ENCODE assay signal across 8 cellular contexts in the genomic region with DNA sequence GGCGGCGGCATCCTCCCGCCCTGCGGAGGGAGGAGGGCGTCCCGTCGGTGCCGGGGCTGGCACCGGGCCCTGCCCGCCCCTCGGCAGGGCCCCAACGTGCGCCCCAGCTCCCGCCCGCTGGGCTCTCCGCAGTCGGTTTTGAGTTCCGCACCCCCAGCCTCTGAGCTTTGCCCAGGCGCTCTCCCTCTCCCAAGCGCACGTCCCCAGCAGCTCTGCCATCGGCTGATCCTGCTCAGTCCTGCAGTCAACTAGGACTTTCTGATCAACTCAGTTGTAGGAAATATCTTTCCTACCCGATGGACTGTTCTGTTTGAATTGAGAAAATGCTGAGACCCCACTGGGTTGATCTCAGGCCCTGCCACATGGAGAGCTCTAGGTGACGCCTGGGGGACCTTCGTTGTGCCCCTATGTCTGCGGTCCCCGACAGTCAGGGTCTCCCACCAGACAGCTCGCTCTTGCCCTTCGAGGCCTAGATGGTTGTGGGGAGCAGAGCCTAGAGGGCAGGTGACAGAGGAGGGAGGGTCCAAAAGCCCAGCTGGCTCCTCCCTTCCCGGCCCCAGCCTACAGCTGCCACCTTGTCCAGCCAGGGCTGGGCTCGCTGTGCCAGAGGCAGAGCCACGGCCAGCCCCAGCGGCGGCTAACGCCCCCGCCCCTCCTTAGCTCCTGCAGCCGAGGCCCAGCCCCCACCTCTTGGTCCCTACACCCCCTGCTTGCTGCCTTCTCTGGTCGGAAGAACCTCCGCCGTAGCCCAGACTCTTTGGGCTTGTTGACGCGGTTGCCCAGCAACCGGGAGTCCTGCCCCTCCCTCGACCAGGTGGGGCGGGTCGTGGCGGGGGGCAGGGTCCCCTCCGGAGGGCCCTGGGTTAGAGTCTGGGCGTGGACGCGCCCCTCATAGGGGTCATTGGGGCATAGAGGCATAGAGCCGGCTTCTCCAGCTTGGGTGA. TPM values are rescaled to one million over a fixed set of nuclear protein-coding genes. Genes with fewer than 3 reads are reported as not detected.
DNase-seq lines count a peak whose midpoint lies in the region; ATAC-seq and TF ChIP-seq lines count a peak whose summit lies in the region.

A gene with protein sequence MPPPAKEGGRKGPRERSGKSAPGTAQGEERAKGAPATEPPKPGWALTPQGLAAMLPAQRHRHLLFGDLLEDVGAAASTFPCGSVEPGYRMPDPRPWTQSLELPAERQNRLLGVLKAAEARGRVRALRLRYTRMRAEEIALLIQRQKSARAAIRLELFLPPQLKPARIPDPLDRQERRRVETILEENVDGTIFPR (minus strand): TSS at position 190 of the 944 bp plus-strand sequence. CDS start 179 bp downstream, at position 11.

- peak; percentile 28 for DNase-seq in Right ventricle myocardium inferior (ENCODE audit: missing footprints)
- DNase-seq in left ventricle myocardium superior = no peak
- no peak for DNase-seq in activated naive CD8-positive, alpha-beta T cell treated with anti-CD3 and anti-CD28 coated beads, Interleukin-2, amount 10 ng/mL, durations not matched to agents 7 days and 5 days
- peak in 1 of 2 donors; percentile 70 for DNase-seq in left lung
- no peak for DNase-seq in upper lobe of right lung
- no peak for DNase-seq in lower leg skin (ENCODE audit: low spot score in 2 of 2)
- no peak for DNase-seq in effector CD8-positive, alpha-beta T cell (lab: John Stamatoyannopoulos, UW)
- no peak for DNase-seq in stimulated activated CD4-positive, alpha-beta T cell treated with anti-CD3 and anti-CD28 coated beads, Interleukin-1b, Interleukin-23, amount 100 ng/mL, for 48 hours

- H3K27ac ChIP-seq in left lung = peak within 1 kb of the TSS in 1 of 2 donors; percentile 28
- no peak within 1 kb of the TSS for H3K27ac ChIP-seq in upper lobe of right lung

- ATAC-seq in Right ventricle myocardium inferior (no peak), left ventricle myocardium superior (no peak), left lung (no peak), upper lobe of right lung (no peak)
- no peak for ATAC-seq in activated naive CD8-positive, alpha-beta T cell treated with anti-CD3 and anti-CD28 coated beads, Interleukin-2, amount 10 ng/mL, durations not matched to agents 7 days and 5 days (ENCODE audit: low read depth)

- peaks cover 4% of the 10 kb centered on the region for H3K9me3 Mint-ChIP-seq in activated naive CD8-positive, alpha-beta T cell treated with anti-CD3 and anti-CD28 coated beads, Interleukin-2, amount 10 ng/mL, durations not matched to agents 7 days and 5 days

- POLR2A ChIA-PET in activated naive CD8-positive, alpha-beta T cell treated with anti-CD3 and anti-CD28 coated beads, Interleukin-2, amount 10 ng/mL, durations not matched to agents 7 days and 5 days (lab: Charles Lee) = interaction anchor here (1.0 to 2.1 kb wide), 3 partner anchors 12 to 564 kb away, joined by 3 to 13 read pairs (median 5); a partner anchor contains a TSS

- H3K4me1 ChIP-seq in left lung (peaks cover 8 to 42% of the 10 kb centered on the region in 2 donors), upper lobe of right lung (peaks cover 17% of the 10 kb centered on the region)

- peaks cover 21 to 41% of the 10 kb centered on the region in 2 donors for H3K27me3 ChIP-seq in left lung
- H3K27me3 ChIP-seq in upper lobe of right lung = peaks cover 32% of the 10 kb centered on the region

- intact Hi-C loops in Right ventricle myocardium inferior (cut with DNase I) = loop anchor here (5.0 kb wide), 1 partner anchor 107 kb away; a partner anchor contains a TSS
- intact Hi-C loops in left ventricle myocardium superior (cut with micrococcal nuclease) = no loop called here
- intact Hi-C loops in left lung (cut with DNase I) = no loop called here
- intact Hi-C loops in upper lobe of right lung (cut with DNase I) = no loop called here
- intact Hi-C loops in lower leg skin (cut with DNase I; ENCODE audit: low total_unique reads) = no loop called here

- H3K36me3 Mint-ChIP-seq in activated naive CD8-positive, alpha-beta T cell treated with anti-CD3 and anti-CD28 coated beads, Interleukin-2, amount 10 ng/mL, durations not matched to agents 7 days and 5 days = no peaks in the 10 kb centered on the region

- H3K4me3 ChIP-seq in left lung = peak within 1 kb of the TSS; percentile 43
- peak within 1 kb of the TSS; percentile 50 for H3K4me3 ChIP-seq in upper lobe of right lung
- no peak within 1 kb of the TSS for H3K4me3 ChIP-seq in lower leg skin (ENCODE audit: low read depth, poor library complexity, severe bottlenecking)

- TF ChIP-seq CTCF in left lung (IDR thresholded peaks at IDR 0.05) (no peak), upper lobe of right lung (IDR thresholded peaks at IDR 0.05) (no peak), lower leg skin (IDR thresholded peaks at IDR 0.05) (no peak)

- peak within 1 kb of the TSS; percentile 85 for H3K4me3 Mint-ChIP-seq in activated naive CD8-positive, alpha-beta T cell treated with anti-CD3 and anti-CD28 coated beads, Interleukin-2, amount 10 ng/mL, durations not matched to agents 7 days and 5 days

- WGBS in lower leg skin, 2 donors = 11% methylated on average over 32 to 44 of the region's 52 CpGs

- peak within 1 kb of the TSS; percentile 66 for H3K27ac Mint-ChIP-seq in activated naive CD8-positive, alpha-beta T cell treated with anti-CD3 and anti-CD28 coated beads, Interleukin-2, amount 10 ng/mL, durations not matched to agents 7 days and 5 days

- peaks cover 28% of the 10 kb centered on the region for H3K4me1 Mint-ChIP-seq in activated naive CD8-positive, alpha-beta T cell treated with anti-CD3 and anti-CD28 coated beads, Interleukin-2, amount 10 ng/mL, durations not matched to agents 7 days and 5 days

- H3K36me3 ChIP-seq in left lung = no peaks in the 10 kb centered on the region
- H3K36me3 ChIP-seq in upper lobe of right lung = no peaks in the 10 kb centered on the region

- H3K9me3 ChIP-seq in left lung (peaks cover 0 to 6% of the 10 kb centered on the region in 2 donors), upper lobe of right lung (no peaks in the 10 kb centered on the region)

- H3K27me3 Mint-ChIP-seq in activated naive CD8-positive, alpha-beta T cell treated with anti-CD3 and anti-CD28 coated beads, Interleukin-2, amount 10 ng/mL, durations not matched to agents 7 days and 5 days = peaks cover 28% of the 10 kb centered on the region

- TF ChIP-seq POLR2A in lower leg skin (IDR thresholded peaks at IDR 0.05) = no peak

RNA-seq across cellular contexts. Expression of the gene that starts here (rescaled TPM):
- total RNA-seq in Right ventricle myocardium inferior (not detected), left ventricle myocardium superior (not detected), left lung (under 1 TPM in 1 of 2 donors, not detected in 1; 0.45 TPM), upper lobe of right lung (not detected), lower leg skin (under 1 TPM in 1 of 4 donors, not detected in 3; 0.91 TPM)
- 1 to 10 TPM in 1 of 2 experiments, under 1 TPM in 1; 0.57 to 1.1 TPM for total RNA-seq in activated naive CD8-positive, alpha-beta T cell treated with anti-CD3 and anti-CD28 coated beads, Interleukin-2, amount 10 ng/mL, durations not matched to agents 7 days and 5 days

Comparison
In these comparisons a context has a peak if more than half of its experiments do, and no peak if none do; other contexts are left out.
1. Peak in DNase-seq in Right ventricle myocardium inferior; RNA of the gene not detected or under 1 TPM.